8 cellular contexts compared by ENCODE assay signal in the genomic region with DNA sequence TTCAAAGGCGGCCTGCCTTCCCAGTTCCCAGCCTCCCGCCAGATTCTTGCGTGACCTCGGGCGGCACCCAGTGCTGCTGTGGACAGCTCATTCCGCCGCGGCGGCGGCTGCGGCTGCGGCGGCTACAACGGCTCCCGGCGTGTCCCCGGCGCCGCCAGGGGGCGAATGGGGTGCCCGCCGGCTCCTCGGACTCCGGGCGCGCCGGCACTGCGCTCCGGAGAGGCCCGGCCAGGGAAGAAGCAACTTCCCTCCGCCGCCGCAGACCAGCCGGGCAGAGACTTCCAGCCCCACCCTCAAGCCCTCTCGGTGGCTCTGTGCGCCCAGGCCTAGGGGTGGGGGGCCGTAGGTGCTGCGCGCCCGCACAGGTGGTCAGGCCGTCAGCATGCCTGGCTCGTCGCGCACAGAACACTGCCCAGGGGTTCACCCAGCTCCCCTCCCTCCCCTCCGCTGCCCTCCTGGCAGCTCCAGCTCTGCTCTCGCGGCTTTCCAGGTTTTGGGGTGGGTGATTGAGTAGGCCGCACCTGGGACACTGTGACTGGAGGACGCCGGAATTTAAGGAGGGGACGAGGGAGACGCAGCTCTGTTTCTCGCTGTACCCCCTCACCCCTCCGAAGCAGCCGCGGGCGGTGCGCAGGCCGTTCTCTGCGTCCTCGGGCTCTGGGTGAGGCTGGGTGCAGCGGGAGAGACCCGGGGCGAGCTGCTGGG. TPM values are rescaled to one million over a fixed set of nuclear protein-coding genes. Genes with fewer than 3 reads are reported as not detected.
A peak's percentile ranks its signal among the peaks of the same experiment; 100 is the strongest.
DNase-seq lines count a peak whose midpoint lies in the region; ATAC-seq, FAIRE-seq and TF ChIP-seq lines count a peak whose summit lies in the region.

No MANE protein-coding gene starts in this region.

- H3K9me3 ChIP-seq in WERI-Rb-1 (ENCODE audit: severe bottlenecking) = no peaks in the 10 kb centered on the region
- H3K9me3 ChIP-seq in skeletal muscle tissue (ENCODE audit: control insufficient read depth in 3 of 3, low read length in 3 of 3) = no peaks in the 10 kb centered on the region

- no peak for TF ChIP-seq POLR2A in GM12892 (IDR thresholded peaks at IDR 0.05; ENCODE audit: low read depth, low read length)

- FAIRE-seq in GM12892 (lab: Jason Lieb, UNC) = peak; percentile 50
- no peak for FAIRE-seq in HTR-8/SVneo (lab: Jason Lieb, UNC)

- H3K36me3 ChIP-seq in WERI-Rb-1 = no peaks in the 10 kb centered on the region
- H3K36me3 ChIP-seq in skeletal muscle tissue (ENCODE audit: control insufficient read depth in 3 of 3, insufficient read depth in 3 of 3, low read length in 3 of 3) = no peaks in the 10 kb centered on the region

- DNase-seq in GM12892 (ENCODE audit: insufficient read length) (peak; percentile 73), HTR-8/SVneo (ENCODE audit: insufficient read length, low spot score) (peak; percentile 44), WERI-Rb-1 (peak; percentile 48), caudate nucleus (lab: John Stamatoyannopoulos, UW) (peak in 34 of 61 donors; percentile 11 to 53 (median 28)), immature natural killer cell (peak; percentile 36 to 47 (median 45))

- H3K4me3 ChIP-seq in WERI-Rb-1 (ENCODE audit: low read depth, low read length) = peak overlapping the region; percentile 24
- peak overlapping the region; percentile 67 to 72 (median 70) for H3K4me3 ChIP-seq in skeletal muscle tissue (ENCODE audit: low read length in 3 of 3)

- peaks cover 15 to 17% of the 10 kb centered on the region in 2 donors for H3K4me1 Mint-ChIP-seq in immature natural killer cell

- ATAC-seq in HG03565 (IDR thresholded peaks at IDR 0.05; ENCODE audit: unreplicated experiment) = no peak
- no peak for ATAC-seq in GM21786 (IDR thresholded peaks at IDR 0.05; ENCODE audit: unreplicated experiment)

- peaks cover 14 to 29% (median 19%) of the 10 kb centered on the region in 3 donors for H3K4me1 ChIP-seq in skeletal muscle tissue (ENCODE audit: control insufficient read depth in 3 of 3, insufficient read depth in 3 of 3, low read length in 3 of 3)

- no peaks in the 10 kb centered on the region for H3K27me3 ChIP-seq in WERI-Rb-1 (ENCODE audit: insufficient read depth, low read depth, severe bottlenecking)
- H3K27me3 ChIP-seq in skeletal muscle tissue (ENCODE audit: control insufficient read depth in 3 of 3, insufficient read depth in 3 of 3, low read length in 3 of 3) = no peaks in the 10 kb centered on the region

- TF ChIP-seq CTCF in WERI-Rb-1 (IDR thresholded peaks at IDR 0.05; ENCODE audit: low read depth, low read length) = peak; percentile 39

- peaks cover 0 to 9% (median 8%) of the 10 kb centered on the region in 3 donors for H3K27me3 Mint-ChIP-seq in immature natural killer cell (ENCODE audit: low read depth in 3 of 3)

- no peaks in the 10 kb centered on the region for H3K9me3 Mint-ChIP-seq in immature natural killer cell

- no peak overlapping the region for H3K27ac ChIP-seq in WERI-Rb-1
- H3K27ac ChIP-seq in caudate nucleus (ENCODE audit: low read depth, low read length) = no peak overlapping the region
- no peak overlapping the region for H3K27ac ChIP-seq in skeletal muscle tissue (ENCODE audit: low read depth, low read length)

- H3K4me3 Mint-ChIP-seq in immature natural killer cell = peak overlapping the region in 3 of 5 donors; percentile 36 to 72 (median 66)

- peaks cover 0 to 4% (median 0%) of the 10 kb centered on the region in 3 donors for H3K36me3 Mint-ChIP-seq in immature natural killer cell

- no peak overlapping the region for H3K27ac Mint-ChIP-seq in immature natural killer cell

- peak overlapping the region; percentile 48 to 78 (median 57) for H3K9ac ChIP-seq in skeletal muscle tissue (ENCODE audit: low read depth in 1 of 3, low read length in 3 of 3)

RNA-seq across cellular contexts. Expression of gene IGIP, which starts 20.2 kb away (rescaled TPM):
- polyA plus RNA-seq in GM12892 (2012; ENCODE audit: missing spikeins) = 1.3 TPM
- under 1 TPM in 1 of 3 donors, not detected in 2; 0.35 TPM for polyA plus RNA-seq in immature natural killer cell
- total RNA-seq in skeletal muscle tissue = 5.7 TPM

RNA-seq across cellular contexts. Expression of gene CYSTM1, which starts 29.0 kb away (rescaled TPM):
- 71.3 TPM for polyA plus RNA-seq in GM12892 (2012; ENCODE audit: missing spikeins)
- 10 to 100 TPM in 1 of 3 donors, 1 to 10 TPM in 2; 3.9 to 11.0 (median 7.1) TPM for polyA plus RNA-seq in immature natural killer cell
- total RNA-seq in skeletal muscle tissue = 3.1 TPM

RNA-seq across cellular contexts. Expression of gene PURA, which starts 32.1 kb away (rescaled TPM):
- 4.2 TPM for polyA plus RNA-seq in GM12892 (2012; ENCODE audit: missing spikeins)
- polyA plus RNA-seq in immature natural killer cell = 1 to 10 TPM; 2.0 to 3.7 (median 3.4) TPM
- total RNA-seq in skeletal muscle tissue = 7.8 TPM
